Comparison of ENCODE assay signal across 8 cellular contexts in the genomic region with DNA sequence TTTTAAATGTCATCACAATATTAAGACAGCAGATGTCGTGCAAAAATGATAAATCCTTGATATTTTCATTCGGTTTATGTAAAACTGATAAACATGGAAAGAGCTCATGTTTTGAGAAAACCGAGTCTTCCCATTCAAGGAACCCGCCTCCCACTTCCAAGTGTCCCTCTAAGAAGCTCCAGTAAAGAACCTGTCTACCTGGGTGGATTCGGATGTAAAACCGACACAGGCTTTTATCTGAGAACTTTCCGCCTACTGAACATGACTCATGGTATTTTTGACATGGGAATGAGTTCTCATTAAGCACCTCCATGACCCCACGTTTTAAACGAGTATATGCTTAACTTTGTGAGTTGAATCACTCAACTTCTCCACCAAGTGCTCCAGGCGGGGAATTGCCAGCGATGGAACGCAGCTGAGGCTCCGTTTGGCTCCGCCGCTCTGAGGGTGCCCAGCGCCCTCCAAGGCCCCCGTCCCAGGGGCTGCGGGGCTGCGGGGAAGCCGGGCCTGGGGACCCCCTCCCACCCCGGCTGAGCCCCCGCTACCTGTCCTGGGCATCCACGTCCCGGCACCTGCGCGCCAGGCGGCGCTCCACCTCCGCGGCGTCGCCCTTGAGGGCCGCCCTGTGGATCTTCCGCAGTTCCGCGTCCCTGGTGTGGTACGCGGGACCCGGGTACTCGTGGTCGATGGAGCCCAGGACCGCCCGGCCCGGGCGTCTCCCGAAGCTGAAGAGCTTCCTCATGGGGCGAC.
DNase-seq lines count a peak whose midpoint lies in the region; ATAC-seq and TF ChIP-seq lines count a peak whose summit lies in the region.

No MANE protein-coding gene starts in this region.

- H3K9me3 ChIP-seq in neural cell (ENCODE audit: low read length) (no peaks in the 10 kb centered on the region), thoracic aorta (no peaks in the 10 kb centered on the region)

- peak overlapping the region in 2 of 3 donors; percentile 56 to 75 for H3K27ac Mint-ChIP-seq in IgD-negative memory B cell

- peaks cover 12 to 18% of the 10 kb centered on the region in 2 donors for H3K4me1 ChIP-seq in thoracic aorta (ENCODE audit: control insufficient read depth in 1 of 2, low read depth in 2 of 2)

- no peaks in the 10 kb centered on the region for H4K20me1 ChIP-seq in neural cell (ENCODE audit: insufficient read depth)

- peak overlapping the region; percentile 43 for H2AFZ ChIP-seq in neural cell (ENCODE audit: low read depth, low read length)

- no peaks in the 10 kb centered on the region for H3K79me2 ChIP-seq in neural cell (replicated peaks; ENCODE audit: insufficient read depth, low read length)

- no peaks in the 10 kb centered on the region for H3K36me3 ChIP-seq in neural cell (ENCODE audit: insufficient read depth, low read length)
- H3K36me3 ChIP-seq in thoracic aorta = no peaks in the 10 kb centered on the region

- no peaks in the 10 kb centered on the region for H3K9me2 ChIP-seq in neural cell (ENCODE audit: insufficient read depth, low read length)

- peak overlapping the region; percentile 56 for H3K9ac ChIP-seq in neural cell (ENCODE audit: low read length)

- H3K4me3 Mint-ChIP-seq in IgD-negative memory B cell = peak overlapping the region; percentile 87 to 94 (median 90)

- peak; percentile 6 for DNase-seq in NCI-H2107 (lab: John Stamatoyannopoulos, UW)
- no peak for DNase-seq in NCI-H2107 treated with DMSO at 0.1 percent for 48 hours (lab: John Stamatoyannopoulos, UW; ENCODE audit: unreplicated experiment)
- peak; percentile 30 to 38 for DNase-seq in activated CD4-positive, alpha-beta T cell treated with anti-CD3 and anti-CD28 coated beads, Interleukin-2, amount 50 U/mL, for 4 hours
- no peak for DNase-seq in thoracic aorta (ENCODE audit: low spot score)
- DNase-seq in H4 (ENCODE audit: low spot score) = no peak

- H3K9me3 Mint-ChIP-seq in IgD-negative memory B cell = peaks cover 0 to 5% (median 3%) of the 10 kb centered on the region in 3 donors

- H3F3A ChIP-seq in neural cell (ENCODE audit: insufficient read depth, low read length, poor library complexity, severe bottlenecking) = no peaks in the 10 kb centered on the region

- H3K4me2 ChIP-seq in neural cell (ENCODE audit: low read length) = peak overlapping the region; percentile 30

- H3K4me1 Mint-ChIP-seq in IgD-negative memory B cell = peaks cover 2 to 8% (median 7%) of the 10 kb centered on the region in 3 donors

- H3K27me3 ChIP-seq in neural cell (ENCODE audit: insufficient read depth, low read depth, low read length) = peaks cover 86% of the 10 kb centered on the region
- peaks cover 13% of the 10 kb centered on the region for H3K27me3 ChIP-seq in thoracic aorta (replicated peaks; ENCODE audit: insufficient read depth)

- no peak for TF ChIP-seq RAD21 in neural cell (conservative IDR thresholded peaks at IDR 0.05)

- TF ChIP-seq CTCF in neural cell (IDR thresholded peaks at IDR 0.05; ENCODE audit: poor library complexity, severe bottlenecking) (no peak), thoracic aorta (IDR thresholded peaks at IDR 0.05) (no peak)

- H3K27ac ChIP-seq in neural cell (ENCODE audit: low read length) (no peak overlapping the region), thoracic aorta (no peak overlapping the region)

- H3K4me3 ChIP-seq in neural cell (ENCODE audit: low read length) (peak overlapping the region; percentile 88), thoracic aorta (peak overlapping the region; percentile 67)

- H3K36me3 Mint-ChIP-seq in IgD-negative memory B cell = peaks cover 4% of the 10 kb centered on the region

- H3K27me3 Mint-ChIP-seq in IgD-negative memory B cell = peaks cover 18% of the 10 kb centered on the region

- TF ChIP-seq EP300 in neural cell (conservative IDR thresholded peaks at IDR 0.05; ENCODE audit: poor library complexity, severe bottlenecking) = no peak

- ATAC-seq in esophagus mucosa (peak; percentile 65), thoracic aorta (ENCODE audit: insufficient number of reproducible peaks, low FRiP score, low read depth) (no peak)

TF ChIP-seq in neural cell, 6 proteins besides CTCF, POLR2A, EP300 and RAD21:
- TF ChIP-seq TAF1 (IDR thresholded peaks at IDR 0.05; ENCODE audit: low read depth) = no peak
- no peak for TF ChIP-seq SMC3 (conservative IDR thresholded peaks at IDR 0.05; ENCODE audit: poor library complexity)
- TF ChIP-seq, protein P1, sequence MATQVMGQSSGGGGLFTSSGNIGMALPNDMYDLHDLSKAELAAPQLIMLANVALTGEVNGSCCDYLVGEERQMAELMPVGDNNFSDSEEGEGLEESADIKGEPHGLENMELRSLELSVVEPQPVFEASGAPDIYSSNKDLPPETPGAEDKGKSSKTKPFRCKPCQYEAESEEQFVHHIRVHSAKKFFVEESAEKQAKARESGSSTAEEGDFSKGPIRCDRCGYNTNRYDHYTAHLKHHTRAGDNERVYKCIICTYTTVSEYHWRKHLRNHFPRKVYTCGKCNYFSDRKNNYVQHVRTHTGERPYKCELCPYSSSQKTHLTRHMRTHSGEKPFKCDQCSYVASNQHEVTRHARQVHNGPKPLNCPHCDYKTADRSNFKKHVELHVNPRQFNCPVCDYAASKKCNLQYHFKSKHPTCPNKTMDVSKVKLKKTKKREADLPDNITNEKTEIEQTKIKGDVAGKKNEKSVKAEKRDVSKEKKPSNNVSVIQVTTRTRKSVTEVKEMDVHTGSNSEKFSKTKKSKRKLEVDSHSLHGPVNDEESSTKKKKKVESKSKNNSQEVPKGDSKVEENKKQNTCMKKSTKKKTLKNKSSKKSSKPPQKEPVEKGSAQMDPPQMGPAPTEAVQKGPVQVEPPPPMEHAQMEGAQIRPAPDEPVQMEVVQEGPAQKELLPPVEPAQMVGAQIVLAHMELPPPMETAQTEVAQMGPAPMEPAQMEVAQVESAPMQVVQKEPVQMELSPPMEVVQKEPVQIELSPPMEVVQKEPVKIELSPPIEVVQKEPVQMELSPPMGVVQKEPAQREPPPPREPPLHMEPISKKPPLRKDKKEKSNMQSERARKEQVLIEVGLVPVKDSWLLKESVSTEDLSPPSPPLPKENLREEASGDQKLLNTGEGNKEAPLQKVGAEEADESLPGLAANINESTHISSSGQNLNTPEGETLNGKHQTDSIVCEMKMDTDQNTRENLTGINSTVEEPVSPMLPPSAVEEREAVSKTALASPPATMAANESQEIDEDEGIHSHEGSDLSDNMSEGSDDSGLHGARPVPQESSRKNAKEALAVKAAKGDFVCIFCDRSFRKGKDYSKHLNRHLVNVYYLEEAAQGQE (IDR thresholded peaks at IDR 0.05; ENCODE audit: borderline replicate concordance) = no peak
- no peak for TF ChIP-seq POLR2AphosphoS5 (IDR thresholded peaks at IDR 0.05)
- no peak for TF ChIP-seq MXI1 (conservative IDR thresholded peaks at IDR 0.05; ENCODE audit: poor library complexity, severe bottlenecking)
- no peak for TF ChIP-seq EZH2 (IDR thresholded peaks at IDR 0.05; ENCODE audit: borderline replicate concordance, insufficient read depth, low read length, poor library complexity, severe bottlenecking)

Comparison
In these comparisons a context has a peak if more than half of its experiments do, and no peak if none do; other contexts are left out.
1. DNase-seq: peak in NCI-H2107 (single experiment) and activated CD4-positive, alpha-beta T cell treated with anti-CD3 and anti-CD28 coated beads, Interleukin-2, amount 50 U/mL, for 4 hours (2 of 2); none in NCI-H2107 treated with DMSO at 0.1 percent for 48 hours (single experiment), thoracic aorta (single experiment) and H4 (single experiment).